16 cellular contexts compared by ENCODE assay signal in genomic region chr6:115717472-115717871, GRCh38.
DNase-seq lines count a peak whose midpoint lies in the region; ATAC-seq, FAIRE-seq and TF ChIP-seq lines count a peak whose summit lies in the region.
"Had no signal": no experiment of that assay in that cellular context is flagged by ENCODE, and none has a peak within 500 bp of the region (broad histone marks: within the 10 kb centered on the region; RNA-seq: fewer than 3 reads in every experiment).

No MANE protein-coding gene starts in this region.

- DNase-seq in GM12878 (ENCODE audit: low read depth, low spot score) (peak; percentile 15), T-cell (no peak), HuH-7 (ENCODE audit: low spot score) (no peak), SHP77 (lab: John Stamatoyannopoulos, UW) (no peak)
- DNase-seq in activated T-helper 1 cell treated with anti-CD3 and anti-CD28 coated beads, Interleukin-12 subunit alpha, Interleukin-12 subunit beta, Interleukin-2, Interleukin-4 antibody, amounts not matched to agents 30 ng/mL and 10 ng/mL and 1 ng/mL, durations not matched to agents 14 hours and 24 hours and 36 hours (ENCODE audit: low spot score): no peak
- DNase-seq: activated T-cell treated with anti-CD3 and anti-CD28 coated beads for 4 hours; adrenal gland; CD4-positive, alpha-beta memory T cell; GF-D8; NCI-H2081 had no signal

- SMC1A ChIA-PET in GM12878 (lab: Charles Lee; ENCODE audit: uncharacterized antibody, unreplicated experiment): interaction anchor here (0.6 to 1.6 kb wide), 4 partner anchors 9 to 533 kb away, joined by 3 to 4 read pairs (median 4); no protein-coding TSS in a partner anchor

- BruUV-seq in GM12878 (replicated peaks; lab: Mats Ljungman, UMichigan): no TSS peak

- no peaks in the 10 kb centered on the region for H3K36me3 ChIP-seq in GM12878 (ENCODE audit: control insufficient read depth in 2 of 2, insufficient read depth in 2 of 2, low read length in 1 of 2)
- H3K36me3 ChIP-seq: adrenal gland had no signal

- TF ChIP-seq EP300 in GM12878 (IDR thresholded peaks at IDR 0.05; ENCODE audit: borderline replicate concordance in 1 of 2, control insufficient read depth in 1 of 2, low read depth in 2 of 2, low read length in 2 of 2): no peak

- TF ChIP-seq POLR2A in GM12878 (IDR thresholded peaks at IDR 0.05; ENCODE audit: low read depth, low read length): no peak

- CTCF ChIA-PET in GM12878 (lab: Yijun Ruan, JAX): no interaction called here
- CTCF ChIA-PET in T-cell (lab: Charles Lee): no interaction called here

- 4% methylated on average over 1 of the region's 1 CpG for WGBS in GM12878 (ENCODE audit: insufficient coverage, insufficient replicate concordance, low lambda C conversion rate, missing lambda C conversion rate)

- peaks cover 0 to 11% (median 2%) of the 10 kb centered on the region in 3 donors for H3K9me3 Mint-ChIP-seq in T-cell
- H3K9me3 Mint-ChIP-seq in activated T-helper 1 cell treated with anti-CD3 and anti-CD28 coated beads, Interleukin-12 subunit alpha, Interleukin-12 subunit beta, Interleukin-2, Interleukin-4 antibody, amounts not matched to agents 30 ng/mL and 10 ng/mL and 1 ng/mL, durations not matched to agents 14 hours and 24 hours and 36 hours: no peaks in the 10 kb centered on the region

- no peaks in the 10 kb centered on the region for H3K27me3 Mint-ChIP-seq in T-cell
- no peaks in the 10 kb centered on the region for H3K27me3 Mint-ChIP-seq in activated T-helper 1 cell treated with anti-CD3 and anti-CD28 coated beads, Interleukin-12 subunit alpha, Interleukin-12 subunit beta, Interleukin-2, Interleukin-4 antibody, amounts not matched to agents 30 ng/mL and 10 ng/mL and 1 ng/mL, durations not matched to agents 14 hours and 24 hours and 36 hours (ENCODE audit: insufficient read depth)
- H3K27me3 Mint-ChIP-seq: CD4-positive, alpha-beta memory T cell had no signal

- no peak overlapping the region for H3K4me3 ChIP-seq in GM12878
- H3K4me3 ChIP-seq: adrenal gland, lung had no signal

- ATAC-seq in GM19025 (IDR thresholded peaks at IDR 0.05; ENCODE audit: low read depth, unreplicated experiment): peak; percentile 25
- ATAC-seq in GM21825 (IDR thresholded peaks at IDR 0.05; ENCODE audit: unreplicated experiment): peak; percentile 33
- ATAC-seq in HG03175 (IDR thresholded peaks at IDR 0.05; ENCODE audit: unreplicated experiment): peak; percentile 51
- ATAC-seq in GM12878: peak; percentile 80
- no peak for ATAC-seq in T-cell (replicated peaks in 1 of 4)
- ATAC-seq: activated CD4-positive, CD25-positive, alpha-beta regulatory T cell treated with anti-CD3 and anti-CD28 coated beads, Interleukin-2, amount 50 U/mL, for 24 hours had no signal

- H3K4me1 Mint-ChIP-seq in T-cell: no peaks in the 10 kb centered on the region
- no peaks in the 10 kb centered on the region for H3K4me1 Mint-ChIP-seq in activated T-helper 1 cell treated with anti-CD3 and anti-CD28 coated beads, Interleukin-12 subunit alpha, Interleukin-12 subunit beta, Interleukin-2, Interleukin-4 antibody, amounts not matched to agents 30 ng/mL and 10 ng/mL and 1 ng/mL, durations not matched to agents 14 hours and 24 hours and 36 hours (ENCODE audit: low read depth)
- H3K4me1 Mint-ChIP-seq: CD4-positive, alpha-beta memory T cell had no signal

- no peak overlapping the region for H2AFZ ChIP-seq in GM12878 (ENCODE audit: control insufficient read depth, low read depth, low read length)

- no peak overlapping the region for H3K4me3 Mint-ChIP-seq in T-cell
- no peak overlapping the region for H3K4me3 Mint-ChIP-seq in activated T-helper 1 cell treated with anti-CD3 and anti-CD28 coated beads, Interleukin-12 subunit alpha, Interleukin-12 subunit beta, Interleukin-2, Interleukin-4 antibody, amounts not matched to agents 30 ng/mL and 10 ng/mL and 1 ng/mL, durations not matched to agents 14 hours and 24 hours and 36 hours
- H3K4me3 Mint-ChIP-seq: CD4-positive, alpha-beta memory T cell had no signal

- RAD21 ChIA-PET in GM12878 (lab: Charles Lee; ENCODE audit: unreplicated experiment): interaction anchor here (0.7 kb wide), 1 partner anchor 121 kb away, joined by 4 read pairs; no protein-coding TSS in a partner anchor

- no peak for TF ChIP-seq RAD21 in GM12878 (IDR thresholded peaks at IDR 0.05; ENCODE audit: insufficient read depth, low read depth, low read length)

- POLR2A ChIA-PET in GM12878 (lab: Charles Lee) (interaction anchor here (0.9 kb wide), 1 partner anchor 286 kb away, joined by 3 read pairs; no protein-coding TSS in a partner anchor), T-cell (lab: Charles Lee) (no interaction called here)

- no peaks in the 10 kb centered on the region; the same call in 2 of the 3 replicates for H3K9me3 ChIP-seq in GM12878 (replicated peaks; ENCODE audit: control insufficient read depth, insufficient read depth, low read length)
- H3K9me3 ChIP-seq: adrenal gland had no signal

- intact Hi-C loops in GM12878 (cut with micrococcal nuclease; ENCODE audit: unreplicated experiment): loop anchor here (1.0 kb wide), 1 partner anchor 174 kb away; no protein-coding TSS in a partner anchor
- intact Hi-C loops in activated T-helper 1 cell treated with anti-CD3 and anti-CD28 coated beads, Interleukin-12 subunit alpha, Interleukin-12 subunit beta, Interleukin-2, Interleukin-4 antibody, amounts not matched to agents 30 ng/mL and 10 ng/mL and 1 ng/mL, durations not matched to agents 14 hours and 24 hours and 36 hours (cut with micrococcal nuclease): no loop called here

- H3K27ac ChIP-seq in GM12878 (ENCODE audit: control insufficient read depth, insufficient read depth): 0 out of 2 replicates have a peak overlapping the region, but pooled peaks have one; percentile 33
- H3K27ac ChIP-seq: adrenal gland had no signal

- H3K27ac Mint-ChIP-seq in T-cell: no peak overlapping the region
- H3K27ac Mint-ChIP-seq in activated T-helper 1 cell treated with anti-CD3 and anti-CD28 coated beads, Interleukin-12 subunit alpha, Interleukin-12 subunit beta, Interleukin-2, Interleukin-4 antibody, amounts not matched to agents 30 ng/mL and 10 ng/mL and 1 ng/mL, durations not matched to agents 14 hours and 24 hours and 36 hours: no peak overlapping the region
- H3K27ac Mint-ChIP-seq: CD4-positive, alpha-beta memory T cell had no signal

- H3K79me2 ChIP-seq in GM12878 (ENCODE audit: control insufficient read depth, insufficient read depth, low read length): no peaks in the 10 kb centered on the region

- H3K4me1 ChIP-seq in GM12878 (ENCODE audit: control insufficient read depth, insufficient read depth, low read length): 0 out of 2 replicates have a peak, but pooled peaks cover 3% of the 10 kb centered on the region

- H3K27me3 ChIP-seq in GM12878 (replicated peaks in 1 of 2; ENCODE audit: control insufficient read depth in 2 of 2, insufficient read depth in 2 of 2, low read length in 1 of 2): no peaks in the 10 kb centered on the region
- H3K27me3 ChIP-seq: adrenal gland had no signal

- no peaks in the 10 kb centered on the region for H3K36me3 Mint-ChIP-seq in T-cell
- no peaks in the 10 kb centered on the region for H3K36me3 Mint-ChIP-seq in activated T-helper 1 cell treated with anti-CD3 and anti-CD28 coated beads, Interleukin-12 subunit alpha, Interleukin-12 subunit beta, Interleukin-2, Interleukin-4 antibody, amounts not matched to agents 30 ng/mL and 10 ng/mL and 1 ng/mL, durations not matched to agents 14 hours and 24 hours and 36 hours (ENCODE audit: low read depth)
- H3K36me3 Mint-ChIP-seq: CD4-positive, alpha-beta memory T cell had no signal

- no peak overlapping the region for H3K9ac ChIP-seq in GM12878 (ENCODE audit: control insufficient read depth, insufficient read depth, low read length)

- H3K4me2 ChIP-seq in GM12878 (ENCODE audit: control insufficient read depth, insufficient read depth): no peak overlapping the region

- no peak for TF ChIP-seq CTCF in GM12878 (IDR thresholded peaks at IDR 0.05 in 2 of 3, conservative IDR thresholded peaks at IDR 0.05 in 1 of 3; ENCODE audit: control insufficient read depth in 2 of 3, extremely low read depth in 1 of 3, insufficient read depth in 1 of 3, low read depth in 3 of 3, low read length in 3 of 3)

- in situ Hi-C loops in GM12878 (cut with MboI): no loop called here

- no peaks in the 10 kb centered on the region for H4K20me1 ChIP-seq in GM12878 (ENCODE audit: control insufficient read depth, insufficient read depth)

- FAIRE-seq in GM12878 (lab: Jason Lieb, UNC): peak; percentile 44
- FAIRE-seq: colon had no signal

TF ChIP-seq in GM12878, 131 proteins besides CTCF, POLR2A, EP300 and RAD21 (continues in another document):
- TF ChIP-seq ZNF207 (IDR thresholded peaks at IDR 0.05; ENCODE audit: borderline replicate concordance): no peak
- TF ChIP-seq FOS (IDR thresholded peaks at IDR 0.05; ENCODE audit: borderline replicate concordance, extremely low read depth, insufficient read length): no peak
- TF ChIP-seq, protein P1, sequence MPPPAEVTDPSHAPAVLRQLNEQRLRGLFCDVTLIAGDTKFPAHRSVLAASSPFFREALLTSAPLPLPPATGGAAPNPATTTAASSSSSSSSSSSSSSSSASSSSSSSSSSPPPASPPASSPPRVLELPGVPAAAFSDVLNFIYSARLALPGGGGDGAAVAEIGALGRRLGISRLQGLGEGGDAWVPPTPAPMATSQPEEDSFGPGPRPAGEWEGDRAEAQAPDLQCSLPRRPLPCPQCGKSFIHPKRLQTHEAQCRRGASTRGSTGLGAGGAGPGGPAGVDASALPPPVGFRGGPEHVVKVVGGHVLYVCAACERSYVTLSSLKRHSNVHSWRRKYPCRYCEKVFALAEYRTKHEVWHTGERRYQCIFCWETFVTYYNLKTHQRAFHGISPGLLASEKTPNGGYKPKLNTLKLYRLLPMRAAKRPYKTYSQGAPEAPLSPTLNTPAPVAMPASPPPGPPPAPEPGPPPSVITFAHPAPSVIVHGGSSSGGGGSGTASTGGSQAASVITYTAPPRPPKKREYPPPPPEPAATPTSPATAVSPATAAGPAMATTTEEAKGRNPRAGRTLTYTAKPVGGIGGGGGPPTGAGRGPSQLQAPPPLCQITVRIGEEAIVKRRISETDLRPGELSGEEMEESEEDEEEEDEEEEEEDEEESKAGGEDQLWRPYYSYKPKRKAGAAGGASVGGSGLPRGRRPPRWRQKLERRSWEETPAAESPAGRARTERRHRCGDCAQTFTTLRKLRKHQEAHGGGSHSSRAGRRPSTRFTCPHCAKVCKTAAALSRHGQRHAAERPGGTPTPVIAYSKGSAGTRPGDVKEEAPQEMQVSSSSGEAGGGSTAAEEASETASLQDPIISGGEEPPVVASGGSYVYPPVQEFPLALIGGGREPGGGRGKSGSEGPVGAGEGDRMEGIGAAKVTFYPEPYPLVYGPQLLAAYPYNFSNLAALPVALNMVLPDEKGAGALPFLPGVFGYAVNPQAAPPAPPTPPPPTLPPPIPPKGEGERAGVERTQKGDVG (CRISPR knock-in tag; IDR thresholded peaks at IDR 0.05): no peak

Comparison
In these comparisons a context has a peak if more than half of its experiments do, and no peak if none do; other contexts are left out.
1. ATAC-seq: peak in GM19025 (single experiment), GM21825 (single experiment), HG03175 (single experiment) and GM12878 (single experiment); none in T-cell (0 of 4).